In genomic region chr12:46499901-46500300, GRCh38 we compare ENCODE assay signal across 14 cellular contexts.
DNase-seq lines count a peak whose midpoint lies in the region; ATAC-seq and TF ChIP-seq lines count a peak whose summit lies in the region.
"Had no signal": no experiment of that assay in that cellular context is flagged by ENCODE, and none has a peak within 500 bp of the region (broad histone marks: within the 10 kb centered on the region; RNA-seq: fewer than 3 reads in every experiment).

No MANE protein-coding gene starts in this region.

- no peak overlapping the region for H3K4me3 Mint-ChIP-seq in GM23338
- no peak overlapping the region for H3K4me3 Mint-ChIP-seq in CD8-positive, alpha-beta T cell
- H3K4me3 Mint-ChIP-seq: IgD-negative memory B cell, nephron progenitor cell had no signal

- no peak overlapping the region for H3K27ac Mint-ChIP-seq in GM23338
- no peak overlapping the region for H3K27ac Mint-ChIP-seq in CD8-positive, alpha-beta T cell
- H3K27ac Mint-ChIP-seq: IgD-negative memory B cell, nephron progenitor cell had no signal

- H3K4me3 ChIP-seq in KMS-11 (IDR thresholded peaks at IDR 0.05; ENCODE audit: insufficient read depth, low read depth, low read length) (no peak overlapping the region), H7 (ENCODE audit: insufficient read depth, low read depth, low read length) (no peak overlapping the region), GM23338 (no peak overlapping the region)
- H3K4me3 ChIP-seq in CD8-positive, alpha-beta T cell (ENCODE audit: low read depth, low read length): no peak overlapping the region
- H3K4me3 ChIP-seq: ascending aorta, SK-N-MC had no signal

- peaks cover 1% of the 10 kb centered on the region; the same call in 2 of the 3 replicates for H3K4me1 Mint-ChIP-seq in GM23338
- H3K4me1 Mint-ChIP-seq in CD8-positive, alpha-beta T cell (ENCODE audit: low read depth): no peaks in the 10 kb centered on the region
- H3K4me1 Mint-ChIP-seq: nephron progenitor cell had no signal

- H3K4me1 ChIP-seq in KMS-11 (ENCODE audit: low read depth, poor library complexity, severe bottlenecking) (peaks cover 71% of the 10 kb centered on the region), GM23338 (ENCODE audit: insufficient read depth) (peaks cover under 1% of the 10 kb centered on the region; the same call in 1 of the 2 replicates)
- no peaks in the 10 kb centered on the region for H3K4me1 ChIP-seq in CD8-positive, alpha-beta T cell (ENCODE audit: insufficient read depth, low read length)
- H3K4me1 ChIP-seq: ascending aorta had no signal

- H3K9me3 Mint-ChIP-seq in GM23338: peaks cover 13% of the 10 kb centered on the region; the same call in 2 of the 3 replicates
- H3K9me3 Mint-ChIP-seq in CD8-positive, alpha-beta T cell: peaks cover 18% of the 10 kb centered on the region

- H3K4me2 ChIP-seq in KMS-11: peak overlapping the region; percentile 46
- no peak overlapping the region for H3K4me2 ChIP-seq in GM23338

- ATAC-seq in GM19023 (IDR thresholded peaks at IDR 0.05; ENCODE audit: unreplicated experiment) (peak; percentile 88), GM21619 (IDR thresholded peaks at IDR 0.05; ENCODE audit: unreplicated experiment) (peak; percentile 87), HG03039 (IDR thresholded peaks at IDR 0.05; ENCODE audit: unreplicated experiment) (peak; percentile 65), GM23338 (no peak)
- no peak for ATAC-seq in CD8-positive, alpha-beta T cell

- no peaks in the 10 kb centered on the region for H3K27me3 ChIP-seq in KMS-11 (ENCODE audit: insufficient read depth, low read depth)
- H3K27me3 ChIP-seq in H7 (ENCODE audit: control insufficient read depth, insufficient read depth, low read length): no peaks in the 10 kb centered on the region
- no peaks in the 10 kb centered on the region for H3K27me3 ChIP-seq in GM23338 (ENCODE audit: insufficient read depth)
- no peaks in the 10 kb centered on the region for H3K27me3 ChIP-seq in CD8-positive, alpha-beta T cell (ENCODE audit: insufficient read depth, low read length)
- H3K27me3 ChIP-seq: ascending aorta had no signal

- no peak for DNase-seq in H7
- DNase-seq in GM23338 (ENCODE audit: low spot score): no peak
- DNase-seq in CD8-positive, alpha-beta T cell: no peak
- DNase-seq in stimulated activated CD4-positive, alpha-beta T cell treated with anti-CD3 and anti-CD28 coated beads, Interleukin-1b, Interleukin-23, amount 100 ng/mL, for 48 hours: no peak
- DNase-seq: activated gamma-delta T cell, NCI-H1105, nephron progenitor cell had no signal

- CTCF ChIA-PET in CD8-positive, alpha-beta T cell (lab: Charles Lee): no interaction called here

- TF ChIP-seq CTCF in KMS-11 (conservative IDR thresholded peaks at IDR 0.05; ENCODE audit: low read depth, low read length) (no peak), GM23338 (conservative IDR thresholded peaks at IDR 0.05; ENCODE audit: low read depth in 2 of 2) (no peak)
- TF ChIP-seq CTCF in CD8-positive, alpha-beta T cell (IDR thresholded peaks at IDR 0.05): no peak

- no peaks in the 10 kb centered on the region; the same call in 1 of the 2 replicates for H3K9me2 ChIP-seq in GM23338 (ENCODE audit: insufficient read depth)

- H4K20me1 ChIP-seq in KMS-11 (ENCODE audit: insufficient read depth) (no peaks in the 10 kb centered on the region), GM23338 (replicated peaks; ENCODE audit: insufficient read depth) (no peaks in the 10 kb centered on the region)

- H3K36me3 Mint-ChIP-seq in GM23338 (ENCODE audit: low read depth): peaks cover 22% of the 10 kb centered on the region; the same call in 2 of the 3 replicates
- peaks cover 8% of the 10 kb centered on the region for H3K36me3 Mint-ChIP-seq in CD8-positive, alpha-beta T cell

- H3K9ac ChIP-seq in KMS-11: peak overlapping the region; percentile 21; the same call in 1 of the 2 replicates

- no peaks in the 10 kb centered on the region for H3F3A ChIP-seq in GM23338 (replicated peaks; ENCODE audit: low read depth)

- POLR2A ChIA-PET in CD8-positive, alpha-beta T cell (lab: Charles Lee): interaction anchor here (0.6 to 0.8 kb wide), 2 partner anchors 29 to 99 kb away, joined by 3 to 5 read pairs; no protein-coding TSS in a partner anchor

- no peaks in the 10 kb centered on the region for H3K36me3 ChIP-seq in KMS-11 (ENCODE audit: insufficient read depth)
- H3K36me3 ChIP-seq in H7 (replicated peaks; ENCODE audit: control insufficient read depth, insufficient read depth, low read length): no peaks in the 10 kb centered on the region
- H3K36me3 ChIP-seq in GM23338 (ENCODE audit: insufficient read depth): no peaks in the 10 kb centered on the region
- H3K36me3 ChIP-seq in CD8-positive, alpha-beta T cell (ENCODE audit: insufficient read depth, low read length): no peaks in the 10 kb centered on the region
- H3K36me3 ChIP-seq: ascending aorta had no signal

- no peaks in the 10 kb centered on the region for H3K27me3 Mint-ChIP-seq in GM23338 (ENCODE audit: insufficient read depth, low read depth, poor library complexity)
- no peaks in the 10 kb centered on the region for H3K27me3 Mint-ChIP-seq in CD8-positive, alpha-beta T cell (ENCODE audit: low read depth)
- H3K27me3 Mint-ChIP-seq: IgD-negative memory B cell had no signal

- H3K79me2 ChIP-seq in KMS-11 (ENCODE audit: insufficient read depth, low read depth) (no peaks in the 10 kb centered on the region), GM23338 (replicated peaks; ENCODE audit: insufficient read depth) (no peaks in the 10 kb centered on the region)

- intact Hi-C loops in CD8-positive, alpha-beta T cell (cut with DNase I, micrococcal nuclease): no loop called here

- H2AFZ ChIP-seq in KMS-11 (ENCODE audit: low read depth): peak overlapping the region; percentile 8; the same call in 1 of the 2 replicates
- no peak overlapping the region for H2AFZ ChIP-seq in GM23338

- peak overlapping the region; percentile 65 for H3K27ac ChIP-seq in KMS-11
- H3K27ac ChIP-seq in GM23338 (ENCODE audit: low read depth): no peak overlapping the region
- no peak overlapping the region for H3K27ac ChIP-seq in CD8-positive, alpha-beta T cell (ENCODE audit: low read depth, low read length)
- H3K27ac ChIP-seq: ascending aorta, SK-N-MC had no signal

- H3K9me3 ChIP-seq in CD8-positive, alpha-beta T cell (ENCODE audit: low read length): no peaks in the 10 kb centered on the region

TF ChIP-seq in GM23338, 12 proteins besides CTCF, POLR2A, EP300 and RAD21 (continues in another document):
- TF ChIP-seq ZNF462 (CRISPR knock-in tag; IDR thresholded peaks at IDR 0.05): no peak
- TF ChIP-seq JUNB (IDR thresholded peaks at IDR 0.05; ENCODE audit: unreplicated experiment): no peak
- TF ChIP-seq EZH2phosphoT487 (IDR thresholded peaks at IDR 0.05; ENCODE audit: unreplicated experiment): no peak
- TF ChIP-seq POLR2AphosphoS5 (IDR thresholded peaks at IDR 0.05; ENCODE audit: low read depth): no peak

Comparison
In these comparisons a context has a peak if more than half of its experiments do, and no peak if none do; other contexts are left out.
1. ATAC-seq: peak in GM19023 (single experiment), GM21619 (single experiment) and HG03039 (single experiment); none in GM23338 (single experiment) and CD8-positive, alpha-beta T cell (single experiment).